8 cellular contexts compared by ENCODE assay signal in the genomic region with DNA sequence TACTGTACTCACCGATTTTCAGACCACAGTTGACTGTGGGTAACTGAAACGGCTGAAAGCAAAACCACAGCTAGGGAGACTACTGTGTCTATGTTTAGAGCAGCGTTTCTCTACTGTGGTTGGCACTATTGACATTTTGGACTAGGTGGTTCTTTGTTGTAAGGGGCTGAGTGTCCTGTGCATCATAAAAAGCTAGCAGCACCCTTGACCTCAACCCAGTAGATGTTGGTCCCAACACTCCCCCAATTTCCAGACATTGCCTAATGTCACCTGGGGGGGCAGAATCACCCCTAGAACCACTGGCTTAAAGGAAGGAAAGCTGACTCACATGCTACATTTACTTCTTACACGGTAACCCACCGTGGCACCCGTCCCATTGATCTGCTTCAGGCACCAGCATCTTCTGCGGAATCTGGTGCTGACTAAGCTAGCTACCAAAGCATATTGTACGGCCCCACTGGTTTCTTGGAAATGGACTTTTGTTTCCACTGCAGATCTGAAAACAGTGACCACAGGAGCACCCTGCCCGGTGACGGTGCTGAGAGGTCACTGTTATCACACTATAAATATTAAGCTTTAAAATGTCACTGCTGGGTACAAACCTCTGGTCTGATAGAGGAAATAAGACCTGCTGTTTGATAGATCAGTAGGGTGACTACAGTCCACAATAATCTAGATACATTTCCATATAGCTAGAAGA.
DNase-seq lines count a peak whose midpoint lies in the region; ATAC-seq, FAIRE-seq and TF ChIP-seq lines count a peak whose summit lies in the region.

No MANE protein-coding gene starts in this region.

- no peaks in the 10 kb centered on the region for H3F3A ChIP-seq in neural progenitor cell (ENCODE audit: low read depth)

- no peak overlapping the region for H4K91ac ChIP-seq in mesenchymal stem cell (ENCODE audit: low read length)

- no peak overlapping the region for H3K18ac ChIP-seq in mesenchymal stem cell (ENCODE audit: low read depth in 1 of 2, low read length in 2 of 2)

- H3K27me3 Mint-ChIP-seq in neural progenitor cell (ENCODE audit: insufficient read depth, low read depth) (peaks cover 11% of the 10 kb centered on the region), chondrocyte (ENCODE audit: low read depth) (peaks cover 14% of the 10 kb centered on the region)

- H3K4me2 ChIP-seq in neural progenitor cell (no peak overlapping the region), mesenchymal stem cell (ENCODE audit: low read length, poor library complexity, severe bottlenecking) (no peak overlapping the region)

- intact Hi-C loops in kidney (cut with DNase I) = no loop called here

- ATAC-seq in GM19328 (IDR thresholded peaks at IDR 0.05; ENCODE audit: unreplicated experiment) (peak; percentile 86), HG03159 (IDR thresholded peaks at IDR 0.05; ENCODE audit: unreplicated experiment) (peak; percentile 89)

- no peaks in the 10 kb centered on the region for H4K20me1 ChIP-seq in neural progenitor cell (ENCODE audit: low read depth)

- H2AFZ ChIP-seq in neural progenitor cell (replicated peaks) (no peak overlapping the region), mesenchymal stem cell (ENCODE audit: low read depth, low read length) (no peak overlapping the region)

- no peak overlapping the region for H4K8ac ChIP-seq in mesenchymal stem cell (ENCODE audit: low read length)

- H3K9me3 ChIP-seq in neural progenitor cell (ENCODE audit: low read depth) (no peaks in the 10 kb centered on the region), mesenchymal stem cell (ENCODE audit: control insufficient read depth, low read length) (no peaks in the 10 kb centered on the region), kidney (ENCODE audit: control insufficient read depth in 1 of 2, low read length in 2 of 2) (no peaks in the 10 kb centered on the region)

- H3K27me3 ChIP-seq in neural progenitor cell (no peaks in the 10 kb centered on the region), mesenchymal stem cell (ENCODE audit: control insufficient read depth in 1 of 2, insufficient read depth in 1 of 2, low read length in 2 of 2) (peaks cover 20% of the 10 kb centered on the region in 2 experiments)

- WGBS in mesenchymal stem cell = 90% methylated on average over 7 of the region's 10 CpGs

- H3K36me3 ChIP-seq in neural progenitor cell = no peaks in the 10 kb centered on the region
- no peaks in the 10 kb centered on the region for H3K36me3 ChIP-seq in mesenchymal stem cell (ENCODE audit: control insufficient read depth in 1 of 2, insufficient read depth in 2 of 2, low read depth in 1 of 2, low read length in 2 of 2)
- no peaks in the 10 kb centered on the region for H3K36me3 ChIP-seq in kidney (ENCODE audit: control insufficient read depth in 1 of 2, insufficient read depth in 2 of 2, low read length in 2 of 2)

- H3K27ac Mint-ChIP-seq in neural progenitor cell = peak overlapping the region; percentile 17
- H3K27ac Mint-ChIP-seq in chondrocyte (ENCODE audit: unreplicated experiment) = no peak overlapping the region

- H3K4me3 Mint-ChIP-seq in neural progenitor cell = no peak overlapping the region
- H3K4me3 Mint-ChIP-seq in chondrocyte (ENCODE audit: unreplicated experiment) = no peak overlapping the region

- no peak overlapping the region for H2BK5ac ChIP-seq in mesenchymal stem cell (ENCODE audit: low read depth, low read length, poor library complexity, severe bottlenecking)

- H3K79me1 ChIP-seq in mesenchymal stem cell (replicated peaks; ENCODE audit: low read length, poor library complexity, severe bottlenecking) = no peaks in the 10 kb centered on the region

- H3K4me3 ChIP-seq in neural progenitor cell (no peak overlapping the region), mesenchymal stem cell (ENCODE audit: insufficient read depth in 1 of 2, low read depth in 1 of 2, low read length in 2 of 2) (no peak overlapping the region), kidney (ENCODE audit: low read length in 2 of 2) (no peak overlapping the region)

- H3K14ac ChIP-seq in mesenchymal stem cell (ENCODE audit: low read length in 2 of 2) = no peak overlapping the region

- H2BK15ac ChIP-seq in mesenchymal stem cell (ENCODE audit: low read depth, poor library complexity, severe bottlenecking) = no peak overlapping the region

- FAIRE-seq in kidney (lab: Jason Lieb, UNC) = no peak

- H3K4me1 Mint-ChIP-seq in neural progenitor cell (no peaks in the 10 kb centered on the region), chondrocyte (ENCODE audit: low read depth) (peaks cover 10% of the 10 kb centered on the region)

- no peak overlapping the region for H2BK120ac ChIP-seq in mesenchymal stem cell (ENCODE audit: low read depth, low read length)

- no peak overlapping the region for H2BK12ac ChIP-seq in mesenchymal stem cell (ENCODE audit: low read length in 2 of 2)

- H3K36me3 Mint-ChIP-seq in neural progenitor cell (no peaks in the 10 kb centered on the region), chondrocyte (ENCODE audit: low read depth) (peaks cover 2% of the 10 kb centered on the region)

- no peak overlapping the region for H3K9ac ChIP-seq in neural progenitor cell
- H3K9ac ChIP-seq in mesenchymal stem cell (ENCODE audit: low read length) = no peak overlapping the region
- no peak overlapping the region for H3K9ac ChIP-seq in kidney (ENCODE audit: low read length in 2 of 2)

- no peak overlapping the region for H2AK5ac ChIP-seq in mesenchymal stem cell (ENCODE audit: low read length, severe bottlenecking)

- TF ChIP-seq CTCF in neural progenitor cell (IDR thresholded peaks at IDR 0.05) (no peak), chondrocyte (IDR thresholded peaks at IDR 0.05) (no peak), kidney (IDR thresholded peaks at IDR 0.05; ENCODE audit: borderline replicate concordance, extremely low read depth, insufficient read depth) (no peak)

- no peak overlapping the region for H3K23ac ChIP-seq in mesenchymal stem cell (ENCODE audit: low read length in 2 of 2)

- no peaks in the 10 kb centered on the region for H3K79me2 ChIP-seq in neural progenitor cell (ENCODE audit: low read depth)

- peak; percentile 23 for DNase-seq in activated CD4-positive, alpha-beta T cell treated with anti-CD3 and anti-CD28 coated beads, Interleukin-2, amount 50 U/mL, for 1 hour
- DNase-seq in neural progenitor cell (ENCODE audit: low spot score) (no peak), mesenchymal stem cell (no peak), islet precursor cell (no peak), chondrocyte (ENCODE audit: low spot score) (no peak), kidney (no peak)

- H3K27ac ChIP-seq in neural progenitor cell = no peak overlapping the region
- H3K27ac ChIP-seq in mesenchymal stem cell (ENCODE audit: low read length, poor library complexity, severe bottlenecking) = no peak overlapping the region
- no peak overlapping the region for H3K27ac ChIP-seq in kidney (ENCODE audit: low read depth in 2 of 2, low read length in 2 of 2)

- peaks cover 5% of the 10 kb centered on the region for H3K9me3 Mint-ChIP-seq in neural progenitor cell
- H3K9me3 Mint-ChIP-seq in chondrocyte (ENCODE audit: low read depth) = peaks cover 3% of the 10 kb centered on the region

- H3K4me1 ChIP-seq in neural progenitor cell (no peaks in the 10 kb centered on the region), mesenchymal stem cell (ENCODE audit: control insufficient read depth, insufficient read depth, low read depth, low read length) (no peaks in the 10 kb centered on the region), kidney (ENCODE audit: control insufficient read depth in 1 of 2, insufficient read depth in 1 of 2, low read depth in 1 of 2, low read length in 2 of 2) (no peaks in the 10 kb centered on the region)

- no peak overlapping the region for H3K4ac ChIP-seq in mesenchymal stem cell (ENCODE audit: low read depth in 1 of 2, low read length in 2 of 2)
